ENCODE assay signal across 8 cellular contexts in the genomic region with DNA sequence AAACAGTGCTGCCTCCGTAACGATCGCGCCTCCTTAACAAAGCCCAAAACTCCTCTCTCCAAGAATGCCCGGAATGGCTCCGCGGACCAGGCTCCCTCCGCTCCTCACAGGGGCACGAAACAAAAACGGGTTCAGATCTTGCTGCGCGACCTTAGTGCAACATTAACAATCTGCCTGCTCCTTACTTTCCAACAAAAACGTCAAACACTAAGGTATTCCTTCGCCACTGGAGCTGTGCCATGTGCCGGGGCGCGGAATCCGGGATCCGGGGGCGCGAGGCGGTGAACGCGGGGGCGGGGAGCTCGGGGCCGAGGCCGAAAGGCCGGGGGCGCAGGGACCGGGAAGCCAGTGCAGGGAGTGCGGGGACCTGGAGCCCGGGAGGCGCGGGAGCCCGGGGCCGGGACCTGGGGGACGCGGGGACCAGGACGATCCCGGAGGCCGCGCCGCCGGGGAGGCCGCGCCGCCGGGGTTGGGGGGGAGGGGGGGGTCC. TPM values are rescaled to one million over a fixed set of nuclear protein-coding genes. Genes with fewer than 3 reads are reported as not detected.
DNase-seq lines count a peak whose midpoint lies in the region; ATAC-seq and TF ChIP-seq lines count a peak whose summit lies in the region.

No MANE protein-coding gene starts in this region.

- H3K4me1 Mint-ChIP-seq in chondrocyte (ENCODE audit: low read depth), result peaks cover 12% of the 10 kb centered on the region

- no peaks in the 10 kb centered on the region for H3K27me3 Mint-ChIP-seq in chondrocyte (ENCODE audit: low read depth)

- ATAC-seq in left lobe of liver, result peak; percentile 46

- H3K27ac Mint-ChIP-seq in chondrocyte (ENCODE audit: unreplicated experiment), result peak overlapping the region; percentile 95

- DNase-seq in H7, result no peak
- DNase-seq in Peyer's patch, result peak in 2 of 3 donors; percentile 46 to 64
- no peak for DNase-seq in chondrocyte (ENCODE audit: low spot score)
- peak; percentile 61 for DNase-seq in left lobe of liver (ENCODE audit: low spot score)
- peak in 1 of 49 donors; percentile 36 for DNase-seq in substantia nigra (lab: John Stamatoyannopoulos, UW)
- DNase-seq in occipital lobe (lab: John Stamatoyannopoulos, UW), result no peak
- no peak for DNase-seq in 8988T

- TF ChIP-seq POLR2A in Peyer's patch (IDR thresholded peaks at IDR 0.05), result no peak

- H3K4me3 ChIP-seq in H7 (ENCODE audit: insufficient read depth, low read depth, low read length) (peak overlapping the region; percentile 85), Peyer's patch (peak overlapping the region; percentile 74 to 92 (median 82))

- peak overlapping the region; percentile 98 for H3K4me3 Mint-ChIP-seq in chondrocyte (ENCODE audit: unreplicated experiment)

- H3K27me3 ChIP-seq in H7 (ENCODE audit: control insufficient read depth, insufficient read depth, low read length) (peaks cover 22% of the 10 kb centered on the region), Peyer's patch (no peaks in the 10 kb centered on the region)

- no peak for TF ChIP-seq CTCF in Peyer's patch (IDR thresholded peaks at IDR 0.05)
- TF ChIP-seq CTCF in chondrocyte (IDR thresholded peaks at IDR 0.05), result no peak

- H3K36me3 Mint-ChIP-seq in chondrocyte (ENCODE audit: low read depth), result no peaks in the 10 kb centered on the region

- peak overlapping the region; percentile 99 for H3K9ac ChIP-seq in ES-I3 (ENCODE audit: low read depth, low read length)

- no peaks in the 10 kb centered on the region for H3K36me3 ChIP-seq in ES-I3 (ENCODE audit: insufficient read depth, low read length)
- no peaks in the 10 kb centered on the region for H3K36me3 ChIP-seq in H7 (replicated peaks; ENCODE audit: control insufficient read depth, insufficient read depth, low read length)
- no peaks in the 10 kb centered on the region for H3K36me3 ChIP-seq in Peyer's patch

- H3K9me3 ChIP-seq in ES-I3 (ENCODE audit: control insufficient read depth, insufficient read depth, low read length) (no peaks in the 10 kb centered on the region), Peyer's patch (no peaks in the 10 kb centered on the region)

- H3K4me1 ChIP-seq in ES-I3 (ENCODE audit: insufficient read depth, low read length), result no peaks in the 10 kb centered on the region
- peaks cover 0 to 13% (median 2%) of the 10 kb centered on the region in 4 donors for H3K4me1 ChIP-seq in Peyer's patch

- no peaks in the 10 kb centered on the region for H3K9me3 Mint-ChIP-seq in chondrocyte (ENCODE audit: low read depth)

- peak overlapping the region; percentile 71 to 88 (median 82) for H3K27ac ChIP-seq in Peyer's patch
- peak overlapping the region; percentile 67 for H3K27ac ChIP-seq in substantia nigra (ENCODE audit: low read depth, low read length, poor library complexity, severe bottlenecking)

RNA-seq across cellular contexts. Expression of a gene that starts 0.4 kb away (rescaled TPM):
- 84.2 and 85.7 TPM in 2 replicates for total RNA-seq in H7 (2014; rRNA removed; shearing (Covaris generic))
- total RNA-seq in Peyer's patch (100 to 1,000 TPM in 3 of 4 donors, 10 to 100 TPM in 1; 61.9 to 139 (median 117) TPM), chondrocyte (98.5 to 102 TPM (median 101 TPM) in 3 replicates), left lobe of liver (46.0 TPM), occipital lobe (83.3 TPM)

RNA-seq across cellular contexts. Expression of a gene that starts 59.6 kb away (rescaled TPM):
- 19.2 and 26.1 TPM in 2 replicates for total RNA-seq in H7 (2014; rRNA removed; shearing (Covaris generic))
- total RNA-seq in Peyer's patch (10 to 100 TPM; 10.3 to 35.5 (median 26.1) TPM), chondrocyte (14.4 to 22.8 TPM (median 14.6 TPM) in 3 replicates), left lobe of liver (10.5 TPM), occipital lobe (23.6 TPM)

Comparison
In these comparisons a context has a peak if more than half of its experiments do, and no peak if none do; other contexts are left out.
1. DNase-seq: peak in Peyer's patch (2 of 3) and left lobe of liver (single experiment); none in H7 (single experiment), chondrocyte (single experiment), occipital lobe (single experiment) and 8988T (single experiment).